In the genomic region with DNA sequence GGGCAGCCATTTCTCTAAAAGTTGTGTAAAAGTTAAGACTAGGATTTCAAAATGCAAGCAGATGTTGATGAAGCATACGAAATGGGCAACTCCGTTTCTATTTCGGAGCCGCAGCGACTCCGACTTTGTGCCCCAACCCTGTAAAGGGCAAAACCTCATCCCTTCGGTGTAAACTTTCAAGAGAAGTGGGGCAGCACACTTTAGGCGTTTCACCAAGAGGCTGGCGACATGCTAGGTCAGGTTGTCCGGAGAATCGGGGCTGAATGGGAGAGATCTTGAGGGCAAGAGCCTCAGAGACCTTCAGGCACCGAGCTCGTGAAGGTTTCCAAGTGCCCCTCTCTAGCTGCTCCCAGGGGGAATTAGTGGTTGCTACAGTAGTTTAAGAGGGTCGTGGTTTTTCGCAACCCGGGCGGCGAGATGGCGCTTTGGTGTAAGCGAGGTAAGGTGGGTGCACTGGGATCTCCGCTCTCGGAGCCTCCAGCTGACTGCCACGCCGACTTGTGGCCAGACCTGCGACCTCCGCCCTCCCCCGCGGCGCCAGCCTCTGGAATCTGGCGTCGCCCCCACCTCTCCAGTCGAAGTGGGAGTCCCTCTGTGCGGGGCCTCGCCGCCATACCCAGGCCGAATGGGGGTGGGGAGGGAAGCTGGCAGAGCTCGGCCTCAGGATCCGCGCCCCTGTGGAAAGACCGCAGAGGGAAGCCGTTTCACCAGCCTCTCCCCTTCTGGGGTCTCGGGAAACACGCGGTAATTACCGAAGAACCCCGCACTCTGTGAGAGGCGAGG, we compare ENCODE assay signal across 1 cellular context.
TF ChIP-seq lines count a peak whose summit lies in the region.

No MANE protein-coding gene starts in this region.

TF ChIP-seq in HepG2, 621 proteins besides CTCF, POLR2A, EP300 and RAD21 (continued from another document and continues in another):
- TF ChIP-seq, protein P1, sequence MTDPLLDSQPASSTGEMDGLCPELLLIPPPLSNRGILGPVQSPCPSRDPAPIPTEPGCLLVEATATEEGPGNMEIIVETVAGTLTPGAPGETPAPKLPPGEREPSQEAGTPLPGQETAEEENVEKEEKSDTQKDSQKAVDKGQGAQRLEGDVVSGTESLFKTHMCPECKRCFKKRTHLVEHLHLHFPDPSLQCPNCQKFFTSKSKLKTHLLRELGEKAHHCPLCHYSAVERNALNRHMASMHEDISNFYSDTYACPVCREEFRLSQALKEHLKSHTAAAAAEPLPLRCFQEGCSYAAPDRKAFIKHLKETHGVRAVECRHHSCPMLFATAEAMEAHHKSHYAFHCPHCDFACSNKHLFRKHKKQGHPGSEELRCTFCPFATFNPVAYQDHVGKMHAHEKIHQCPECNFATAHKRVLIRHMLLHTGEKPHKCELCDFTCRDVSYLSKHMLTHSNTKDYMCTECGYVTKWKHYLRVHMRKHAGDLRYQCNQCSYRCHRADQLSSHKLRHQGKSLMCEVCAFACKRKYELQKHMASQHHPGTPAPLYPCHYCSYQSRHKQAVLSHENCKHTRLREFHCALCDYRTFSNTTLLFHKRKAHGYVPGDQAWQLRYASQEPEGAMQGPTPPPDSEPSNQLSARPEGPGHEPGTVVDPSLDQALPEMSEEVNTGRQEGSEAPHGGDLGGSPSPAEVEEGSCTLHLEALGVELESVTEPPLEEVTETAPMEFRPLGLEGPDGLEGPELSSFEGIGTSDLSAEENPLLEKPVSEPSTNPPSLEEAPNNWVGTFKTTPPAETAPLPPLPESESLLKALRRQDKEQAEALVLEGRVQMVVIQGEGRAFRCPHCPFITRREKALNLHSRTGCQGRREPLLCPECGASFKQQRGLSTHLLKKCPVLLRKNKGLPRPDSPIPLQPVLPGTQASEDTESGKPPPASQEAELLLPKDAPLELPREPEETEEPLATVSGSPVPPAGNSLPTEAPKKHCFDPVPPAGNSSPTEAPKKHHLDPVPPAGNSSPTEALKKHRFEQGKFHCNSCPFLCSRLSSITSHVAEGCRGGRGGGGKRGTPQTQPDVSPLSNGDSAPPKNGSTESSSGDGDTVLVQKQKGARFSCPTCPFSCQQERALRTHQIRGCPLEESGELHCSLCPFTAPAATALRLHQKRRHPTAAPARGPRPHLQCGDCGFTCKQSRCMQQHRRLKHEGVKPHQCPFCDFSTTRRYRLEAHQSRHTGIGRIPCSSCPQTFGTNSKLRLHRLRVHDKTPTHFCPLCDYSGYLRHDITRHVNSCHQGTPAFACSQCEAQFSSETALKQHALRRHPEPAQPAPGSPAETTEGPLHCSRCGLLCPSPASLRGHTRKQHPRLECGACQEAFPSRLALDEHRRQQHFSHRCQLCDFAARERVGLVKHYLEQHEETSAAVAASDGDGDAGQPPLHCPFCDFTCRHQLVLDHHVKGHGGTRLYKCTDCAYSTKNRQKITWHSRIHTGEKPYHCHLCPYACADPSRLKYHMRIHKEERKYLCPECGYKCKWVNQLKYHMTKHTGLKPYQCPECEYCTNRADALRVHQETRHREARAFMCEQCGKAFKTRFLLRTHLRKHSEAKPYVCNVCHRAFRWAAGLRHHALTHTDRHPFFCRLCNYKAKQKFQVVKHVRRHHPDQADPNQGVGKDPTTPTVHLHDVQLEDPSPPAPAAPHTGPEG (CRISPR knock-in tag; IDR thresholded peaks at IDR 0.05) = peak; percentile 92
- TF ChIP-seq, protein P2, sequence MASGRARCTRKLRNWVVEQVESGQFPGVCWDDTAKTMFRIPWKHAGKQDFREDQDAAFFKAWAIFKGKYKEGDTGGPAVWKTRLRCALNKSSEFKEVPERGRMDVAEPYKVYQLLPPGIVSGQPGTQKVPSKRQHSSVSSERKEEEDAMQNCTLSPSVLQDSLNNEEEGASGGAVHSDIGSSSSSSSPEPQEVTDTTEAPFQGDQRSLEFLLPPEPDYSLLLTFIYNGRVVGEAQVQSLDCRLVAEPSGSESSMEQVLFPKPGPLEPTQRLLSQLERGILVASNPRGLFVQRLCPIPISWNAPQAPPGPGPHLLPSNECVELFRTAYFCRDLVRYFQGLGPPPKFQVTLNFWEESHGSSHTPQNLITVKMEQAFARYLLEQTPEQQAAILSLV (CRISPR knock-in tag; IDR thresholded peaks at IDR 0.05; ENCODE audit: borderline replicate concordance) = peak; percentile 75
- TF ChIP-seq ETV6 (CRISPR knock-in tag; conservative IDR thresholded peaks at IDR 0.05) = no peak
- peak; percentile 83; the same call in 1 of the 2 replicates for TF ChIP-seq ZNF333 (CRISPR knock-in tag; IDR thresholded peaks at IDR 0.05; ENCODE audit: borderline replicate concordance)
- TF ChIP-seq ISL2 (CRISPR knock-in tag; IDR thresholded peaks at IDR 0.05) = peak; percentile 46; the same call in 1 of the 2 replicates
- no peak for TF ChIP-seq ZNF713 (CRISPR knock-in tag; IDR thresholded peaks at IDR 0.05)
- TF ChIP-seq HOXA9 (CRISPR knock-in tag; IDR thresholded peaks at IDR 0.05; ENCODE audit: borderline replicate concordance) = no peak
- TF ChIP-seq ERF (CRISPR knock-in tag; IDR thresholded peaks at IDR 0.05) = 0 out of 2 replicates have a peak, but pooled peaks have one; percentile 7
- TF ChIP-seq, protein P3, sequence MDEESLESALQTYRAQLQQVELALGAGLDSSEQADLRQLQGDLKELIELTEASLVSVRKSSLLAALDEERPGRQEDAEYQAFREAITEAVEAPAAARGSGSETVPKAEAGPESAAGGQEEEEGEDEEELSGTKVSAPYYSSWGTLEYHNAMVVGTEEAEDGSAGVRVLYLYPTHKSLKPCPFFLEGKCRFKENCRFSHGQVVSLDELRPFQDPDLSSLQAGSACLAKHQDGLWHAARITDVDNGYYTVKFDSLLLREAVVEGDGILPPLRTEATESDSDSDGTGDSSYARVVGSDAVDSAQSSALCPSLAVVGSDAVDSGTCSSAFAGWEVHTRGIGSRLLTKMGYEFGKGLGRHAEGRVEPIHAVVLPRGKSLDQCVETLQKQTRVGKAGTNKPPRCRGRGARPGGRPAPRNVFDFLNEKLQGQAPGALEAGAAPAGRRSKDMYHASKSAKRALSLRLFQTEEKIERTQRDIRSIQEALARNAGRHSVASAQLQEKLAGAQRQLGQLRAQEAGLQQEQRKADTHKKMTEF (CRISPR knock-in tag; IDR thresholded peaks at IDR 0.05) = no peak
- TF ChIP-seq ZNF577 (CRISPR knock-in tag; IDR thresholded peaks at IDR 0.05; ENCODE audit: borderline replicate concordance, low read depth) = 0 out of 2 replicates have a peak, but pooled peaks have one; percentile 83
- no peak for TF ChIP-seq RFX5 (IDR thresholded peaks at IDR 0.05; ENCODE audit: low read depth, low read length)
- no peak for TF ChIP-seq SETDB1 (CRISPR knock-in tag; IDR thresholded peaks at IDR 0.05; ENCODE audit: borderline replicate concordance)
- TF ChIP-seq RCOR2 (CRISPR knock-in tag; IDR thresholded peaks at IDR 0.05) = no peak; the same call in 1 of the 2 replicates
- TF ChIP-seq YEATS2 (CRISPR knock-in tag; IDR thresholded peaks at IDR 0.05; ENCODE audit: borderline replicate concordance) = no peak
- TF ChIP-seq, protein P4, sequence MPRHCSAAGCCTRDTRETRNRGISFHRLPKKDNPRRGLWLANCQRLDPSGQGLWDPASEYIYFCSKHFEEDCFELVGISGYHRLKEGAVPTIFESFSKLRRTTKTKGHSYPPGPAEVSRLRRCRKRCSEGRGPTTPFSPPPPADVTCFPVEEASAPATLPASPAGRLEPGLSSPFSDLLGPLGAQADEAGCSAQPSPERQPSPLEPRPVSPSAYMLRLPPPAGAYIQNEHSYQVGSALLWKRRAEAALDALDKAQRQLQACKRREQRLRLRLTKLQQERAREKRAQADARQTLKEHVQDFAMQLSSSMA (CRISPR knock-in tag; IDR thresholded peaks at IDR 0.05) = peak; percentile 79
- TF ChIP-seq ZNF510 (CRISPR knock-in tag; IDR thresholded peaks at IDR 0.05; ENCODE audit: low read depth) = peak; percentile 47; the same call in 1 of the 2 replicates
- peak; percentile 64; the same call in 1 of the 2 replicates for TF ChIP-seq ZFY (CRISPR knock-in tag; IDR thresholded peaks at IDR 0.05)
- TF ChIP-seq ZC3H13 (CRISPR knock-in tag; IDR thresholded peaks at IDR 0.05) = peak; percentile 82; the same call in 1 of the 2 replicates
- TF ChIP-seq STAG1 (CRISPR knock-in tag; IDR thresholded peaks at IDR 0.05) = peak; percentile 57
- no peak for TF ChIP-seq TARDBP (CRISPR knock-in tag; IDR thresholded peaks at IDR 0.05)
- 0 out of 2 replicates have a peak, but pooled peaks have one; percentile 18 for TF ChIP-seq SALL1 (CRISPR knock-in tag; IDR thresholded peaks at IDR 0.05)
- TF ChIP-seq ZNF841 (CRISPR knock-in tag; IDR thresholded peaks at IDR 0.05; ENCODE audit: borderline replicate concordance) = no peak
- TF ChIP-seq ARNTL (CRISPR knock-in tag; IDR thresholded peaks at IDR 0.05) = peak; percentile 88; the same call in 1 of the 2 replicates
- TF ChIP-seq, protein P5, sequence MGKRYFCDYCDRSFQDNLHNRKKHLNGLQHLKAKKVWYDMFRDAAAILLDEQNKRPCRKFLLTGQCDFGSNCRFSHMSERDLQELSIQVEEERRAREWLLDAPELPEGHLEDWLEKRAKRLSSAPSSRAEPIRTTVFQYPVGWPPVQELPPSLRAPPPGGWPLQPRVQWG (CRISPR knock-in tag; IDR thresholded peaks at IDR 0.05; ENCODE audit: borderline replicate concordance, low read depth) = no peak; the same call in 1 of the 2 replicates
- TF ChIP-seq SALL2 (CRISPR knock-in tag; IDR thresholded peaks at IDR 0.05) = 0 out of 2 replicates have a peak, but pooled peaks have one; percentile 71
- TF ChIP-seq ZZZ3 (CRISPR knock-in tag; IDR thresholded peaks at IDR 0.05; ENCODE audit: borderline replicate concordance) = no peak; the same call in 1 of the 2 replicates
- TF ChIP-seq, protein P6, sequence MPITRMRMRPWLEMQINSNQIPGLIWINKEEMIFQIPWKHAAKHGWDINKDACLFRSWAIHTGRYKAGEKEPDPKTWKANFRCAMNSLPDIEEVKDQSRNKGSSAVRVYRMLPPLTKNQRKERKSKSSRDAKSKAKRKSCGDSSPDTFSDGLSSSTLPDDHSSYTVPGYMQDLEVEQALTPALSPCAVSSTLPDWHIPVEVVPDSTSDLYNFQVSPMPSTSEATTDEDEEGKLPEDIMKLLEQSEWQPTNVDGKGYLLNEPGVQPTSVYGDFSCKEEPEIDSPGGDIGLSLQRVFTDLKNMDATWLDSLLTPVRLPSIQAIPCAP (CRISPR knock-in tag; IDR thresholded peaks at IDR 0.05; ENCODE audit: low read depth) = no peak; the same call in 1 of the 2 replicates
- TF ChIP-seq ATF7 (IDR thresholded peaks at IDR 0.05) = no peak
- TF ChIP-seq ATF7 (CRISPR knock-in tag; IDR thresholded peaks at IDR 0.05) = peak; percentile 87; the same call in 1 of the 2 replicates
- TF ChIP-seq, protein P7, sequence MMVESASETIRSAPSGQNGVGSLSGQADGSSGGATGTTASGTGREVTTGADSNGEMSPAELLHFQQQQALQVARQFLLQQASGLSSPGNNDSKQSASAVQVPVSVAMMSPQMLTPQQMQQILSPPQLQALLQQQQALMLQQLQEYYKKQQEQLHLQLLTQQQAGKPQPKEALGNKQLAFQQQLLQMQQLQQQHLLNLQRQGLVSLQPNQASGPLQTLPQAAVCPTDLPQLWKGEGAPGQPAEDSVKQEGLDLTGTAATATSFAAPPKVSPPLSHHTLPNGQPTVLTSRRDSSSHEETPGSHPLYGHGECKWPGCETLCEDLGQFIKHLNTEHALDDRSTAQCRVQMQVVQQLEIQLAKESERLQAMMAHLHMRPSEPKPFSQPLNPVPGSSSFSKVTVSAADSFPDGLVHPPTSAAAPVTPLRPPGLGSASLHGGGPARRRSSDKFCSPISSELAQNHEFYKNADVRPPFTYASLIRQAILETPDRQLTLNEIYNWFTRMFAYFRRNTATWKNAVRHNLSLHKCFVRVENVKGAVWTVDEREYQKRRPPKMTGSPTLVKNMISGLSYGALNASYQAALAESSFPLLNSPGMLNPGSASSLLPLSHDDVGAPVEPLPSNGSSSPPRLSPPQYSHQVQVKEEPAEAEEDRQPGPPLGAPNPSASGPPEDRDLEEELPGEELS (CRISPR knock-in tag; IDR thresholded peaks at IDR 0.05) = peak; percentile 37
- TF ChIP-seq ONECUT2 (CRISPR knock-in tag; IDR thresholded peaks at IDR 0.05) = 0 out of 2 replicates have a peak, but pooled peaks have one; percentile 55
- TF ChIP-seq ZNF431 (CRISPR knock-in tag; IDR thresholded peaks at IDR 0.05; ENCODE audit: borderline replicate concordance, low read depth) = no peak
- TF ChIP-seq ZNF782 (CRISPR knock-in tag; IDR thresholded peaks at IDR 0.05; ENCODE audit: borderline replicate concordance) = no peak
- no peak for TF ChIP-seq ZNF720 (CRISPR knock-in tag; IDR thresholded peaks at IDR 0.05)
- TF ChIP-seq, protein P8, sequence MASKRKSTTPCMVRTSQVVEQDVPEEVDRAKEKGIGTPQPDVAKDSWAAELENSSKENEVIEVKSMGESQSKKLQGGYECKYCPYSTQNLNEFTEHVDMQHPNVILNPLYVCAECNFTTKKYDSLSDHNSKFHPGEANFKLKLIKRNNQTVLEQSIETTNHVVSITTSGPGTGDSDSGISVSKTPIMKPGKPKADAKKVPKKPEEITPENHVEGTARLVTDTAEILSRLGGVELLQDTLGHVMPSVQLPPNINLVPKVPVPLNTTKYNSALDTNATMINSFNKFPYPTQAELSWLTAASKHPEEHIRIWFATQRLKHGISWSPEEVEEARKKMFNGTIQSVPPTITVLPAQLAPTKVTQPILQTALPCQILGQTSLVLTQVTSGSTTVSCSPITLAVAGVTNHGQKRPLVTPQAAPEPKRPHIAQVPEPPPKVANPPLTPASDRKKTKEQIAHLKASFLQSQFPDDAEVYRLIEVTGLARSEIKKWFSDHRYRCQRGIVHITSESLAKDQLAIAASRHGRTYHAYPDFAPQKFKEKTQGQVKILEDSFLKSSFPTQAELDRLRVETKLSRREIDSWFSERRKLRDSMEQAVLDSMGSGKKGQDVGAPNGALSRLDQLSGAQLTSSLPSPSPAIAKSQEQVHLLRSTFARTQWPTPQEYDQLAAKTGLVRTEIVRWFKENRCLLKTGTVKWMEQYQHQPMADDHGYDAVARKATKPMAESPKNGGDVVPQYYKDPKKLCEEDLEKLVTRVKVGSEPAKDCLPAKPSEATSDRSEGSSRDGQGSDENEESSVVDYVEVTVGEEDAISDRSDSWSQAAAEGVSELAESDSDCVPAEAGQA (IDR thresholded peaks at IDR 0.05; ENCODE audit: low read depth) = no peak
- TF ChIP-seq, protein P8 (CRISPR knock-in tag; IDR thresholded peaks at IDR 0.05; ENCODE audit: borderline replicate concordance) = peak; percentile 87; the same call in 1 of the 2 replicates
- TF ChIP-seq GATAD2A (CRISPR knock-in tag; IDR thresholded peaks at IDR 0.05) = no peak; the same call in 1 of the 2 replicates
- TF ChIP-seq PPARG (CRISPR knock-in tag; conservative IDR thresholded peaks at IDR 0.05) = peak; percentile 6; the same call in 1 of the 2 replicates
